Comparison of ENCODE assay signal across 8 cellular contexts in genomic region chr9:131310833-131311554, GRCh38. TPM values are rescaled to one million over a fixed set of nuclear protein-coding genes. Genes with fewer than 3 reads are reported as not detected.
DNase-seq lines count a peak whose midpoint lies in the region; ATAC-seq lines count a peak whose summit lies in the region.

No MANE protein-coding gene starts in this region.

- no peaks in the 10 kb centered on the region for H3K9me3 Mint-ChIP-seq in activated T-cell treated with anti-CD3 and anti-CD28 coated beads, Interleukin-2, amount 50 U/mL, for 72 hours
- H3K9me3 Mint-ChIP-seq in stimulated activated naive CD8-positive, alpha-beta T cell treated with anti-CD3 and anti-CD28 coated beads, Interleukin-15, amount 100 ng/mL, for 72 hours: no peaks in the 10 kb centered on the region

- H3K27ac Mint-ChIP-seq in activated T-cell treated with anti-CD3 and anti-CD28 coated beads, Interleukin-2, amount 50 U/mL, for 72 hours: peak overlapping the region; percentile 39
- H3K27ac Mint-ChIP-seq in stimulated activated naive CD8-positive, alpha-beta T cell treated with anti-CD3 and anti-CD28 coated beads, Interleukin-15, amount 100 ng/mL, for 72 hours: peak overlapping the region; percentile 79 to 89

- ATAC-seq in activated T-cell treated with anti-CD3 and anti-CD28 coated beads, Interleukin-2, amount 50 U/mL, for 72 hours (replicated peaks in 1 of 2): peak; percentile 97 to 98
- peak; percentile 96 for ATAC-seq in stimulated activated naive CD8-positive, alpha-beta T cell treated with anti-CD3 and anti-CD28 coated beads, Interleukin-15, amount 100 ng/mL, for 72 hours
- ATAC-seq in GM19455 (IDR thresholded peaks at IDR 0.05; ENCODE audit: unreplicated experiment): no peak

- DNase-seq in NCI-H510A treated with DMSO at 0.1 percent for 48 hours (lab: John Stamatoyannopoulos, UW): peak; percentile 32
- DNase-seq in NCI-H510A (lab: John Stamatoyannopoulos, UW): no peak
- DNase-seq in activated T-cell treated with anti-CD3 and anti-CD28 coated beads, Interleukin-2, amount 50 U/mL, for 72 hours: peak; percentile 73 to 74
- DNase-seq in mucosa of gallbladder (ENCODE audit: low spot score): peak; percentile 24
- peak; percentile 57 to 78 for DNase-seq in stimulated activated naive CD8-positive, alpha-beta T cell treated with anti-CD3 and anti-CD28 coated beads, Interleukin-15, amount 100 ng/mL, for 72 hours
- DNase-seq in NCI-H2171 treated with DMSO at 0.1 percent for 48 hours (lab: John Stamatoyannopoulos, UW): no peak
- no peak for DNase-seq in SW 1271 (lab: John Stamatoyannopoulos, UW)

- H3K27me3 Mint-ChIP-seq in activated T-cell treated with anti-CD3 and anti-CD28 coated beads, Interleukin-2, amount 50 U/mL, for 72 hours (ENCODE audit: low read depth): no peaks in the 10 kb centered on the region
- no peaks in the 10 kb centered on the region for H3K27me3 Mint-ChIP-seq in stimulated activated naive CD8-positive, alpha-beta T cell treated with anti-CD3 and anti-CD28 coated beads, Interleukin-15, amount 100 ng/mL, for 72 hours

- no peaks in the 10 kb centered on the region for H3K36me3 Mint-ChIP-seq in activated T-cell treated with anti-CD3 and anti-CD28 coated beads, Interleukin-2, amount 50 U/mL, for 72 hours (ENCODE audit: insufficient read depth in 2 of 2)

- peak overlapping the region; percentile 68 to 69 for H3K4me3 Mint-ChIP-seq in activated T-cell treated with anti-CD3 and anti-CD28 coated beads, Interleukin-2, amount 50 U/mL, for 72 hours
- peak overlapping the region; percentile 65 to 76 for H3K4me3 Mint-ChIP-seq in stimulated activated naive CD8-positive, alpha-beta T cell treated with anti-CD3 and anti-CD28 coated beads, Interleukin-15, amount 100 ng/mL, for 72 hours

- H3K4me1 Mint-ChIP-seq in activated T-cell treated with anti-CD3 and anti-CD28 coated beads, Interleukin-2, amount 50 U/mL, for 72 hours (ENCODE audit: low read depth): peaks cover 10% of the 10 kb centered on the region
- H3K4me1 Mint-ChIP-seq in stimulated activated naive CD8-positive, alpha-beta T cell treated with anti-CD3 and anti-CD28 coated beads, Interleukin-15, amount 100 ng/mL, for 72 hours: peaks cover 12% of the 10 kb centered on the region

RNA-seq across cellular contexts. Expression of gene PLPP7, which starts 21.5 kb away (rescaled TPM):
- under 1 TPM; 0.23 to 0.31 TPM for total RNA-seq in activated T-cell treated with anti-CD3 and anti-CD28 coated beads, Interleukin-2, amount 50 U/mL, for 72 hours
- 7.2 TPM for total RNA-seq in mucosa of gallbladder

RNA-seq across cellular contexts. Expression of gene FAM78A, which starts 34.7 kb away (rescaled TPM):
- total RNA-seq in activated T-cell treated with anti-CD3 and anti-CD28 coated beads, Interleukin-2, amount 50 U/mL, for 72 hours: 10 to 100 TPM; 38.0 to 42.3 TPM
- total RNA-seq in mucosa of gallbladder: 7.5 TPM

Comparison
In these comparisons a context has a peak if more than half of its experiments do, and no peak if none do; other contexts are left out.
1. DNase-seq: peak in NCI-H510A treated with DMSO at 0.1 percent for 48 hours (single experiment), activated T-cell treated with anti-CD3 and anti-CD28 coated beads, Interleukin-2, amount 50 U/mL, for 72 hours (2 of 2), mucosa of gallbladder (single experiment) and stimulated activated naive CD8-positive, alpha-beta T cell treated with anti-CD3 and anti-CD28 coated beads, Interleukin-15, amount 100 ng/mL, for 72 hours (2 of 2); none in NCI-H510A (single experiment), NCI-H2171 treated with DMSO at 0.1 percent for 48 hours (single experiment) and SW 1271 (0 of 2).